Comparison of ENCODE assay signal across 8 cellular contexts in the genomic region with DNA sequence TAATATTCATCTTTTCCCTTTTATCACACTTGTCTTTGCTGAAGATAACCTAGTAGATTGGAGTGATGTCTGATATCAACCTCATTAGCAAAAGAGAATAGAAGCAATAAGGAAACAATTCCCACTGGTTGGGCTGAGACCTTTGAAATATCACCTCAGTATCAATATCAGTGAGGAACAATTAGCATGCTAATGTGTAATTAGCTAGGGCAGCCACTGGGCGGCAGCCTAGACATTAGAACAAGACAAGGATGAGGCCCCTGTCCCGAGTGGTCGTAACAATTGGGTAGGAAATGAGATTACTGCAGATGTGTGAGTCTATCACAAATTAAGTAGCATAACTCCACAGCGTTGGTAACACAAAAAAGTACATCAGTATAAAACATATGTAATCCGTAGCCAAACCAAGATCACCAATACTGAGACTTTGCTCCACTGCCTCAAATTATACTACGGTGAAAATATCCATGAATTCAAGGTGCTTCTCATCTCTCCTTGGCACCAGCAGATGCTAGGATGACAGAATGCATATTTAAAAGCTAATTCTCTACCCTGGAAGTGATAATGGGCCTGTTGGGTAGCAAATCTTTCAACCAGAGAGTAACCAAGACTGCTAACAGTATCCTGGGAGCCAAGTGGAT.
DNase-seq lines count a peak whose midpoint lies in the region; ATAC-seq and TF ChIP-seq lines count a peak whose summit lies in the region.

No MANE protein-coding gene starts in this region.

- TF ChIP-seq CTCF in GM20000 (IDR thresholded peaks at IDR 0.05; ENCODE audit: extremely low read depth, missing control alignments) (peak; percentile 73), VCaP (conservative IDR thresholded peaks at IDR 0.05) (peak; percentile 89), MCF 10A (IDR thresholded peaks at IDR 0.05; ENCODE audit: unreplicated experiment) (peak; percentile 91)

- H3K27ac ChIP-seq in VCaP: peak overlapping the region; percentile 11; the same call in 1 of the 2 replicates

- ATAC-seq in GM19463 (IDR thresholded peaks at IDR 0.05; ENCODE audit: unreplicated experiment): no peak

- CTCF ChIA-PET in MCF 10A (lab: Yijun Ruan, JAX): interaction anchor here (0.6 to 9.1 kb wide), 48 partner anchors 8 to 687 kb away, joined by 3 to 217 read pairs (median 4); no protein-coding TSS in a partner anchor

- DNase-seq in Ammon's horn (ENCODE audit: low spot score): peak; percentile 51
- DNase-seq in GM20000 (ENCODE audit: low spot score): peak; percentile 61
- peak; percentile 43 for DNase-seq in NCI-H1694 (lab: John Stamatoyannopoulos, UW)
- DNase-seq in MCF 10A (ENCODE audit: unreplicated experiment): peak; percentile 70
- peak; percentile 59 for DNase-seq in kidney glomerular epithelial cell (lab: John Stamatoyannopoulos, UW)
- peak; percentile 49 for DNase-seq in stimulated activated CD8-positive, alpha-beta memory T cell treated with anti-CD3 and anti-CD28 coated beads, Interleukin-15, amount 100 ng/mL, for 1 hour (ENCODE audit: low read depth)

- H3K4me1 Mint-ChIP-seq in MCF 10A (ENCODE audit: insufficient read depth, unreplicated experiment): no peaks in the 10 kb centered on the region

- POLR2A ChIA-PET in MCF 10A (lab: Yijun Ruan, JAX): interaction anchor here (0.6 to 1.9 kb wide), 5 partner anchors 83 to 234 kb away, joined by 3 to 8 read pairs (median 3); a partner anchor contains a TSS

- peaks cover under 1% of the 10 kb centered on the region for H3K36me3 Mint-ChIP-seq in MCF 10A (ENCODE audit: insufficient read depth, unreplicated experiment)

- no peak overlapping the region for H3K27ac Mint-ChIP-seq in MCF 10A (ENCODE audit: low read depth, unreplicated experiment)

- no peaks in the 10 kb centered on the region for H3K9me3 Mint-ChIP-seq in MCF 10A (ENCODE audit: unreplicated experiment)

- no peaks in the 10 kb centered on the region for H3K27me3 Mint-ChIP-seq in MCF 10A (ENCODE audit: insufficient read depth, unreplicated experiment)

- intact Hi-C loops in MCF 10A (cut with micrococcal nuclease): loop anchor here (1.0 to 10.0 kb wide), 2 partner anchors 234 to 535 kb away; no protein-coding TSS in a partner anchor

- H3K4me3 Mint-ChIP-seq in MCF 10A (ENCODE audit: unreplicated experiment): no peak overlapping the region

- no TSS peak for BruUV-seq in MCF 10A (replicated peaks; lab: Mats Ljungman, UMichigan)
